ENCODE assay signal across 8 cellular contexts in the genomic region with DNA sequence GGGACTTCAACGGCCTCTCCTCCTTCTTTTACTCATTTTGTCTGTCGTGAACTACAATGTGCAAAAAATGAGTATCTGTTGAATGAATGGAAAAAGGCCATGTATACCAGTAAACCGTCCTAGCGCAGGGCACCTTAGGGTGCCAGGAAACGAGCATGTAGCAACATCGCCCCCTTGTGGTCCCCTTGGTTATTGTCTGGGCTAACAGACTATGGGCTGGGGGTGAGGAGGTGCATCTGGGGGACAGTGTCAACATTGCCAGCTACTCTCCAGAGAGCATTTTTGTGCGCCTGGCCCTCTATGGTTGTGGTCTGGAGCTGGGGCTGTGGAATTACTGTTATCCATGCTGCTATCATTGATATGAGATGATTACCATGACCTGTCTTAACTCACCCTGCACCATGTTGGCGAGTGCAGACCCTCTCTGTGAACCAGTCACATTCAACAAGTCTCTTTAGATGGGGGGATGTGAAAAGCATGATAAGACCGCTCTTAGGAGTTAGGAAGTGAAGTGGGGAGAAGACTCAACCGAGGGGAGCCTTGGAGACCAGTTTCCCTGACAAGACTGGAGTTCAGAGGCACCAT. TPM values are rescaled to one million over a fixed set of nuclear protein-coding genes. Genes with fewer than 3 reads are reported as not detected.
DNase-seq lines count a peak whose midpoint lies in the region; ATAC-seq and TF ChIP-seq lines count a peak whose summit lies in the region.

No MANE protein-coding gene starts in this region.

- peaks cover 65% of the 10 kb centered on the region for H3K36me3 Mint-ChIP-seq in activated B cell treated with CpG ODN at 0.5 μM for 24 hours (ENCODE audit: low read depth)

- H3K27ac Mint-ChIP-seq in activated B cell treated with CpG ODN at 0.5 μM for 24 hours: no peak overlapping the region

- no peaks in the 10 kb centered on the region for H3K4me1 ChIP-seq in liver (ENCODE audit: control insufficient read depth in 4 of 4, insufficient read depth in 4 of 4, low read length in 3 of 4)

- peaks cover 3% of the 10 kb centered on the region for H3K9me3 Mint-ChIP-seq in activated B cell treated with CpG ODN at 0.5 μM for 24 hours

- H3K4me3 ChIP-seq in liver (ENCODE audit: low read depth in 1 of 3, low read length in 3 of 3): no peak overlapping the region

- CTCF ChIA-PET in activated B cell treated with CpG ODN at 0.5 μM for 24 hours (lab: Charles Lee): interaction anchor here (1.0 kb wide), 1 partner anchor 46 kb away, joined by 6 read pairs; no protein-coding TSS in a partner anchor

- TF ChIP-seq RAD21 in liver (IDR thresholded peaks at IDR 0.05): peak; percentile 93 to 96

- ATAC-seq in activated B cell treated with CpG ODN at 0.5 μM for 24 hours (ENCODE audit: low read depth) (peak; percentile 74), HG02840 (IDR thresholded peaks at IDR 0.05; ENCODE audit: low FRiP score, unreplicated experiment) (no peak)

- DNase-seq in DMS79 treated with DMSO at 0.1 percent for 48 hours (lab: John Stamatoyannopoulos, UW) (peak; percentile 6), DMS79 (lab: John Stamatoyannopoulos, UW) (no peak), NCI-H1930 (lab: John Stamatoyannopoulos, UW) (peak; percentile 33 to 80), activated B cell treated with CpG ODN at 0.5 μM for 24 hours (peak; percentile 66), caudate nucleus (lab: John Stamatoyannopoulos, UW) (peak in 34 of 61 donors; percentile 2 to 58 (median 18))
- DNase-seq in stimulated activated CD8-positive, alpha-beta memory T cell treated with anti-CD3 and anti-CD28 coated beads, Interleukin-12 subunit alpha, Interleukin-12 subunit beta, amount 100 ng/mL, for 24 hours (ENCODE audit: extremely low read depth): peak; percentile 54

- intact Hi-C loops in activated B cell treated with CpG ODN at 0.5 μM for 24 hours (cut with micrococcal nuclease): loop anchor here (1.0 to 2.0 kb wide), 4 partner anchors 46 to 303 kb away; a partner anchor contains a TSS

- TF ChIP-seq CTCF in activated B cell treated with CpG ODN at 0.5 μM for 24 hours (IDR thresholded peaks at IDR 0.05) (peak; percentile 63), liver (IDR thresholded peaks at IDR 0.05; ENCODE audit: low read depth, low read length, missing input control) (peak; percentile 85)

- no peaks in the 10 kb centered on the region for H3K9me3 ChIP-seq in liver (ENCODE audit: control insufficient read depth in 4 of 4, low read length in 3 of 4)

- no peaks in the 10 kb centered on the region for H3K27me3 ChIP-seq in liver (ENCODE audit: control insufficient read depth in 4 of 4, insufficient read depth in 4 of 4, low read length in 3 of 4)

- no peak overlapping the region for H3K9ac ChIP-seq in liver (ENCODE audit: low read depth in 1 of 2, low read length in 2 of 2)

- 46% methylated on average over 10 of the region's 10 CpGs for WGBS in liver

- POLR2A ChIA-PET in activated B cell treated with CpG ODN at 0.5 μM for 24 hours (lab: Charles Lee): interaction anchor here (1.7 kb wide), 1 partner anchor 66 kb away, joined by 3 read pairs; no protein-coding TSS in a partner anchor

- H3K36me3 ChIP-seq in liver (ENCODE audit: control insufficient read depth in 4 of 4, insufficient read depth in 3 of 4, low read depth in 1 of 4, low read length in 3 of 4): peaks cover 4 to 39% (median 28%) of the 10 kb centered on the region in 4 donors

- no peak overlapping the region for H3K4me3 Mint-ChIP-seq in activated B cell treated with CpG ODN at 0.5 μM for 24 hours

- peaks cover 2% of the 10 kb centered on the region for H3K4me1 Mint-ChIP-seq in activated B cell treated with CpG ODN at 0.5 μM for 24 hours

- H3K27ac ChIP-seq in caudate nucleus (ENCODE audit: low read depth, low read length) (no peak overlapping the region), liver (ENCODE audit: low read depth in 1 of 2, low read length in 2 of 2) (no peak overlapping the region)

- H3K27me3 Mint-ChIP-seq in activated B cell treated with CpG ODN at 0.5 μM for 24 hours: no peaks in the 10 kb centered on the region

TF ChIP-seq in liver, 16 proteins besides CTCF, POLR2A, EP300 and RAD21:
- TF ChIP-seq TAF1 (conservative IDR thresholded peaks at IDR 0.05): no peak
- TF ChIP-seq, protein P1, sequence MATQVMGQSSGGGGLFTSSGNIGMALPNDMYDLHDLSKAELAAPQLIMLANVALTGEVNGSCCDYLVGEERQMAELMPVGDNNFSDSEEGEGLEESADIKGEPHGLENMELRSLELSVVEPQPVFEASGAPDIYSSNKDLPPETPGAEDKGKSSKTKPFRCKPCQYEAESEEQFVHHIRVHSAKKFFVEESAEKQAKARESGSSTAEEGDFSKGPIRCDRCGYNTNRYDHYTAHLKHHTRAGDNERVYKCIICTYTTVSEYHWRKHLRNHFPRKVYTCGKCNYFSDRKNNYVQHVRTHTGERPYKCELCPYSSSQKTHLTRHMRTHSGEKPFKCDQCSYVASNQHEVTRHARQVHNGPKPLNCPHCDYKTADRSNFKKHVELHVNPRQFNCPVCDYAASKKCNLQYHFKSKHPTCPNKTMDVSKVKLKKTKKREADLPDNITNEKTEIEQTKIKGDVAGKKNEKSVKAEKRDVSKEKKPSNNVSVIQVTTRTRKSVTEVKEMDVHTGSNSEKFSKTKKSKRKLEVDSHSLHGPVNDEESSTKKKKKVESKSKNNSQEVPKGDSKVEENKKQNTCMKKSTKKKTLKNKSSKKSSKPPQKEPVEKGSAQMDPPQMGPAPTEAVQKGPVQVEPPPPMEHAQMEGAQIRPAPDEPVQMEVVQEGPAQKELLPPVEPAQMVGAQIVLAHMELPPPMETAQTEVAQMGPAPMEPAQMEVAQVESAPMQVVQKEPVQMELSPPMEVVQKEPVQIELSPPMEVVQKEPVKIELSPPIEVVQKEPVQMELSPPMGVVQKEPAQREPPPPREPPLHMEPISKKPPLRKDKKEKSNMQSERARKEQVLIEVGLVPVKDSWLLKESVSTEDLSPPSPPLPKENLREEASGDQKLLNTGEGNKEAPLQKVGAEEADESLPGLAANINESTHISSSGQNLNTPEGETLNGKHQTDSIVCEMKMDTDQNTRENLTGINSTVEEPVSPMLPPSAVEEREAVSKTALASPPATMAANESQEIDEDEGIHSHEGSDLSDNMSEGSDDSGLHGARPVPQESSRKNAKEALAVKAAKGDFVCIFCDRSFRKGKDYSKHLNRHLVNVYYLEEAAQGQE (IDR thresholded peaks at IDR 0.05): peak; percentile 56

RNA-seq across cellular contexts. Expression of a gene that starts 22.8 kb away (rescaled TPM):
- total RNA-seq in activated B cell treated with CpG ODN at 0.5 μM for 24 hours: not detected in 2 replicates
- total RNA-seq in liver: 1 to 10 TPM; 4.4 to 8.9 TPM
- 1 to 10 TPM in 1 of 2 donors, under 1 TPM in 1; 0.49 to 2.1 TPM for polyA plus RNA-seq in liver

RNA-seq across cellular contexts. Expression of a gene that starts 41.4 kb away (rescaled TPM):
- total RNA-seq in activated B cell treated with CpG ODN at 0.5 μM for 24 hours (71.1 and 82.6 TPM in 2 replicates), liver (10 to 100 TPM; 16.2 to 23.0 TPM)
- polyA plus RNA-seq in liver: 10 to 100 TPM; 17.7 to 23.6 TPM

RNA-seq across cellular contexts. Expression of a gene that starts 42.1 kb away (rescaled TPM):
- total RNA-seq in activated B cell treated with CpG ODN at 0.5 μM for 24 hours: 10.5 and 14.2 TPM in 2 replicates
- 1 to 10 TPM; 3.6 to 4.0 TPM for total RNA-seq in liver
- polyA plus RNA-seq in liver: 1 to 10 TPM in 1 of 2 donors, under 1 TPM in 1; 0.92 to 1.9 TPM

RNA-seq across cellular contexts. Expression of a gene that starts 54.4 kb away (rescaled TPM):
- 96.8 and 114 TPM in 2 replicates for total RNA-seq in activated B cell treated with CpG ODN at 0.5 μM for 24 hours
- total RNA-seq in liver: 10 to 100 TPM; 14.2 to 19.8 TPM
- polyA plus RNA-seq in liver: 10 to 100 TPM; 16.7 to 19.6 TPM

RNA-seq across cellular contexts. Expression of a gene that starts 54.7 kb away (rescaled TPM):
- 198 and 199 TPM in 2 replicates for total RNA-seq in activated B cell treated with CpG ODN at 0.5 μM for 24 hours
- 100 to 1,000 TPM in 1 of 2 donors, 10 to 100 TPM in 1; 42.3 to 143 TPM for total RNA-seq in liver
- 1,000 to 10,000 TPM in 1 of 2 donors, 100 to 1,000 TPM in 1; 550 to 2,086 TPM for polyA plus RNA-seq in liver
